In genomic region chr10:82440775-82441174, GRCh38 we compare ENCODE assay signal across 14 cellular contexts.
DNase-seq lines count a peak whose midpoint lies in the region; ATAC-seq, FAIRE-seq and TF ChIP-seq lines count a peak whose summit lies in the region.
"Had no signal": no experiment of that assay in that cellular context is flagged by ENCODE, and none has a peak within 500 bp of the region (broad histone marks: within the 10 kb centered on the region; RNA-seq: fewer than 3 reads in every experiment).

No MANE protein-coding gene starts in this region.

- intact Hi-C loops in IMR-90 (cut with micrococcal nuclease): no loop called here
- intact Hi-C loops in CD8-positive, alpha-beta T cell (cut with DNase I, micrococcal nuclease): no loop called here

- no peaks in the 10 kb centered on the region for H3K9me1 ChIP-seq in IMR-90 (ENCODE audit: insufficient read depth, low read length)

- TF ChIP-seq RAD21 in IMR-90 (IDR thresholded peaks at IDR 0.05; ENCODE audit: low read length): no peak

- H3K4ac ChIP-seq in IMR-90 (ENCODE audit: low read depth, low read length): no peak overlapping the region

- DNase-seq in IMR-90: no peak
- no peak for DNase-seq in SK-N-MC (ENCODE audit: low read depth, low spot score)
- no peak for DNase-seq in NCI-H2196 treated with DMSO at 0.1 percent for 48 hours (lab: John Stamatoyannopoulos, UW; ENCODE audit: unreplicated experiment)
- no peak for DNase-seq in activated T-cell treated with anti-CD3 and anti-CD28 coated beads, Interleukin-2, amount 50 U/mL, for 48 hours
- DNase-seq in CD8-positive, alpha-beta T cell: no peak
- DNase-seq: AML-193; CD4-positive, alpha-beta T cell; DMS79 treated with DMSO at 0.1 percent for 48 hours; GF-D8; GOT3; H9; KBM-7 had no signal

- no peaks in the 10 kb centered on the region for H3K79me1 ChIP-seq in IMR-90 (ENCODE audit: low read depth in 1 of 2, low read length in 2 of 2)

- H2BK20ac ChIP-seq in IMR-90 (ENCODE audit: low read depth, low read length): no peak overlapping the region

- H3K9ac ChIP-seq in IMR-90 (ENCODE audit: low read depth, low read length): no peak overlapping the region
- H3K9ac ChIP-seq in SK-N-MC (ENCODE audit: insufficient read length): no peak overlapping the region

- H4K5ac ChIP-seq in IMR-90 (ENCODE audit: low read depth, low read length): no peak overlapping the region

- no peak for TF ChIP-seq CTCF in IMR-90 (conservative IDR thresholded peaks at IDR 0.05; ENCODE audit: low read depth, low read length)
- TF ChIP-seq CTCF in CD8-positive, alpha-beta T cell (IDR thresholded peaks at IDR 0.05): no peak

- peak; percentile 33 for FAIRE-seq in islet of Langerhans (lab: Jason Lieb, UNC)

- H3K4me3 ChIP-seq in IMR-90 (ENCODE audit: insufficient read depth, low read depth, low read length) (no peak overlapping the region), SK-N-MC (peak overlapping the region; percentile 43)
- no peak overlapping the region for H3K4me3 ChIP-seq in CD8-positive, alpha-beta T cell (ENCODE audit: low read depth, low read length)

- H4K91ac ChIP-seq in IMR-90 (ENCODE audit: insufficient read depth, low read depth, low read length): no peak overlapping the region

- no peaks in the 10 kb centered on the region for H3K27me3 Mint-ChIP-seq in CD8-positive, alpha-beta T cell (ENCODE audit: low read depth)
- H3K27me3 Mint-ChIP-seq: CD4-positive, alpha-beta T cell had no signal

- no peaks in the 10 kb centered on the region for H3K36me3 Mint-ChIP-seq in CD8-positive, alpha-beta T cell

- no peak overlapping the region for H2AK5ac ChIP-seq in IMR-90 (ENCODE audit: low read depth, low read length)

- no peaks in the 10 kb centered on the region for H3K4me1 ChIP-seq in IMR-90 (ENCODE audit: control insufficient read depth, insufficient read depth, low read length)
- no peaks in the 10 kb centered on the region for H3K4me1 ChIP-seq in CD8-positive, alpha-beta T cell (ENCODE audit: insufficient read depth, low read length)

- no peak for ATAC-seq in IMR-90 (ENCODE audit: low read depth)
- no peak for ATAC-seq in CD8-positive, alpha-beta T cell

- H2AFZ ChIP-seq in IMR-90 (replicated peaks; ENCODE audit: low read length, poor library complexity): no peak overlapping the region

- no peak overlapping the region for H3K56ac ChIP-seq in IMR-90 (ENCODE audit: extremely low read depth, insufficient read depth, low read length)

- no peak overlapping the region for H3K4me2 ChIP-seq in IMR-90 (ENCODE audit: low read depth, low read length)

- no peak overlapping the region for H2BK5ac ChIP-seq in IMR-90 (ENCODE audit: low read depth, low read length, poor library complexity, severe bottlenecking)

- H3K36me3 ChIP-seq in IMR-90 (ENCODE audit: control insufficient read depth, insufficient read depth, low read length) (no peaks in the 10 kb centered on the region), SK-N-MC (ENCODE audit: insufficient read depth, low read length) (no peaks in the 10 kb centered on the region)
- no peaks in the 10 kb centered on the region for H3K36me3 ChIP-seq in CD8-positive, alpha-beta T cell (ENCODE audit: insufficient read depth, low read length)

- H4K20me1 ChIP-seq in IMR-90 (ENCODE audit: insufficient read depth, low read length): no peaks in the 10 kb centered on the region

- H3K18ac ChIP-seq in IMR-90 (ENCODE audit: low read depth, low read length): no peak overlapping the region

- peaks cover 10% of the 10 kb centered on the region for H3K9me3 Mint-ChIP-seq in CD8-positive, alpha-beta T cell
- H3K9me3 Mint-ChIP-seq: H9 had no signal

- H3K27me3 ChIP-seq in IMR-90 (ENCODE audit: control insufficient read depth, insufficient read depth, low read length): no peaks in the 10 kb centered on the region
- H3K27me3 ChIP-seq in CD8-positive, alpha-beta T cell (ENCODE audit: insufficient read depth, low read length): no peaks in the 10 kb centered on the region

- peaks cover 8% of the 10 kb centered on the region; the same call in 1 of the 2 replicates for H3K9me3 ChIP-seq in IMR-90 (ENCODE audit: control insufficient read depth, insufficient read depth, low read length)
- H3K9me3 ChIP-seq in SK-N-MC (ENCODE audit: low read depth, low read length): no peaks in the 10 kb centered on the region
- H3K9me3 ChIP-seq in CD8-positive, alpha-beta T cell (ENCODE audit: low read length): no peaks in the 10 kb centered on the region

- no peaks in the 10 kb centered on the region for H3K4me1 Mint-ChIP-seq in CD8-positive, alpha-beta T cell (ENCODE audit: low read depth)

- in situ Hi-C loops in IMR-90 (cut with MboI; ENCODE audit: low sequenced_read_pairs): no loop called here

- TF ChIP-seq POLR2A in IMR-90 (IDR thresholded peaks at IDR 0.05; ENCODE audit: low read depth, low read length): no peak

- H3K14ac ChIP-seq in IMR-90 (replicated peaks; ENCODE audit: low read depth, low read length): no peak overlapping the region

- no peak overlapping the region for H2BK120ac ChIP-seq in IMR-90 (ENCODE audit: low read depth, low read length)

- no peak overlapping the region for H3K27ac Mint-ChIP-seq in CD8-positive, alpha-beta T cell
- H3K27ac Mint-ChIP-seq: CD4-positive, alpha-beta T cell; H9 had no signal

- dilution Hi-C loops in IMR-90 (cut with HindIII; ENCODE audit: low sequenced_read_pairs, unreplicated experiment): no loop called here

- no peak overlapping the region for H3K4me3 Mint-ChIP-seq in CD8-positive, alpha-beta T cell
- H3K4me3 Mint-ChIP-seq: CD4-positive, alpha-beta T cell; H9 had no signal

- H2AK9ac ChIP-seq in IMR-90 (replicated peaks; ENCODE audit: low read depth, low read length, poor library complexity): no peak overlapping the region

- POLR2A ChIA-PET in IMR-90 (lab: Charles Lee; ENCODE audit: unreplicated experiment): no interaction called here
- POLR2A ChIA-PET in CD8-positive, alpha-beta T cell (lab: Charles Lee): no interaction called here

- no TSS peak for BruUV-seq in IMR-90 (replicated peaks; lab: Mats Ljungman, UMichigan)

- no peak overlapping the region for H3K27ac ChIP-seq in IMR-90 (ENCODE audit: insufficient read depth, low read length)
- H3K27ac ChIP-seq in SK-N-MC: peak overlapping the region; percentile 71; the same call in 1 of the 2 replicates
- no peak overlapping the region for H3K27ac ChIP-seq in CD8-positive, alpha-beta T cell (ENCODE audit: low read depth, low read length)
- H3K27ac ChIP-seq: C4-2B had no signal

- CTCF ChIA-PET in IMR-90 (lab: Yijun Ruan, JAX): no interaction called here
- CTCF ChIA-PET in CD8-positive, alpha-beta T cell (lab: Charles Lee): no interaction called here

- no peak overlapping the region for H3K23ac ChIP-seq in IMR-90 (ENCODE audit: low read depth, low read length)

- H4K8ac ChIP-seq in IMR-90 (ENCODE audit: low read depth in 2 of 2, low read length in 2 of 2): no peak overlapping the region

- no peak overlapping the region for H2BK15ac ChIP-seq in IMR-90 (ENCODE audit: low read depth, low read length)

TF ChIP-seq in IMR-90, 13 proteins besides CTCF, POLR2A, EP300 and RAD21:
- TF ChIP-seq MAZ (IDR thresholded peaks at IDR 0.05; ENCODE audit: borderline replicate concordance, low read depth, low read length) (no peak), MXI1 (IDR thresholded peaks at IDR 0.05; ENCODE audit: borderline replicate concordance, low read depth, low read length) (no peak), MAFK (IDR thresholded peaks at IDR 0.05; ENCODE audit: low read depth, low read length) (peak; percentile 99), SMC3 (IDR thresholded peaks at IDR 0.05; ENCODE audit: low read depth, low read length) (no peak), RCOR1 (IDR thresholded peaks at IDR 0.05; ENCODE audit: insufficient replicate concordance, low read length) (no peak)
